10 cellular contexts compared by ENCODE assay signal in the genomic region with DNA sequence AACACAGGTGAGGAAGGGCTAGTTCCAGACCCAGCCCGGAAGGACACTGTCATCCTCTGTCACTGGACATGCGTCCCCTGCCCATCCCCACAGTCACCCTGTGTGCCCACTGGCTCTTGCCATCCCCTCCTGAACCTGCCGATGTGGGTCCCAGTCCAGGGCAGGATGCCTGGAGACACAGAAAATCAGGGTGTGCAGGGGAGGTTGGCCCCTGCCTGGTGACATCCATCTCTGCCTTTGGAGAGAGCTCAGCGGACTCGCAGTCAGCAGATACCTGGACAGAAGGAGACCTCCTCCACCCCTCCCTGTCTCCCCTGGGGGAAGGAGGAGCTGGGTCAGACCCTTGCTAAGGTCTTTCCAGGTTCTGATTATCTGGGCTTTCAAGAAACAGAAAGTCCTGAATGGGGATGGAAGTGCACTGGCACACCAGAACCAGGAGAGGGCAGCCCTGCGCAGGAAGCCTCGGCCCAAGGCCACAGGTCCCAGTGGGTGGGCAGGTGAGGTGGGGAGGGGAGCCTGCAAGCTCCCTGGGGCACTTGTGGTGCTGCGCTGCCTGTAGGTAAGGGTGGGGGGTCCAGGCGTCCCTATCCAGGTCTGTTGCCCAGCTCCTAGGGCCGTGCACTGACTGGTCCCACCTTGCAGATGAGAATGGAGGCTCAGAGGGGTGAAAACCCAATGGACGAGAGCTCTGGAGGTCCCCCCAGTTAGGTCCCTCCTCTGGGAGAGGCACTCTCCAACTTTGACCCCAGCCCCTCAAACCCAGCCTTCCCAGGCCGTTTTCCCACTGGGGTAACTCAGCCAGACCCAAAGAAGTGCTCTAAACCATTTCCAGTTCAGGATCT. TPM values are rescaled to one million over a fixed set of nuclear protein-coding genes. Genes with fewer than 3 reads are reported as not detected.
DNase-seq lines count a peak whose midpoint lies in the region; ATAC-seq and TF ChIP-seq lines count a peak whose summit lies in the region.
"Had no signal": no experiment of that assay in that cellular context is flagged by ENCODE, and none has a peak within 500 bp of the region (broad histone marks: within the 10 kb centered on the region; RNA-seq: fewer than 3 reads in every experiment).

No MANE protein-coding gene starts in this region.

- TF ChIP-seq CTCF in LNCaP clone FGC (IDR thresholded peaks at IDR 0.05; ENCODE audit: control insufficient read depth, extremely low read depth, insufficient read depth) (peak; percentile 79), fibroblast of lung (conservative IDR thresholded peaks at IDR 0.05 in 1 of 2, IDR thresholded peaks at IDR 0.05 in 1 of 2; ENCODE audit: low read depth in 1 of 2, low read length in 2 of 2) (peak; percentile 75 to 82), osteocyte (IDR thresholded peaks at IDR 0.05) (peak; percentile 79)

- H3K36me3 ChIP-seq in fibroblast of lung (ENCODE audit: control insufficient read depth, insufficient read depth, low read length) = no peaks in the 10 kb centered on the region
- H3K36me3 ChIP-seq: BLaER1 treated with 17β-estradiol and CSF1 and Interleukin-3, amounts not matched to agents 10 nM and 100 nM had no signal

- ATAC-seq in HG03139 (IDR thresholded peaks at IDR 0.05; ENCODE audit: unreplicated experiment) (no peak), HG02970 (IDR thresholded peaks at IDR 0.05; ENCODE audit: low FRiP score, unreplicated experiment) (no peak)

- H3K79me2 ChIP-seq in fibroblast of lung (ENCODE audit: control insufficient read depth, insufficient read depth, low read length) = no peaks in the 10 kb centered on the region

- H3K27me3 ChIP-seq in fibroblast of lung (ENCODE audit: control insufficient read depth, insufficient read depth, low read length) = peaks cover 5% of the 10 kb centered on the region
- H3K27me3 ChIP-seq: BLaER1 treated with 17β-estradiol and CSF1 and Interleukin-3, amounts not matched to agents 10 nM and 100 nM had no signal

- no peak overlapping the region for H3K4me3 ChIP-seq in LNCaP clone FGC (ENCODE audit: low read depth, low read length)
- no peak overlapping the region for H3K4me3 ChIP-seq in fibroblast of lung (replicated peaks in 1 of 4; ENCODE audit: control extremely low read depth in 1 of 4, insufficient read depth in 1 of 4, low read depth in 3 of 4, low read length in 4 of 4)
- H3K4me3 ChIP-seq: BLaER1 treated with 17β-estradiol and CSF1 and Interleukin-3, amounts not matched to agents 10 nM and 100 nM; skin epidermis had no signal

- H2AFZ ChIP-seq in fibroblast of lung (ENCODE audit: low read length) = no peak overlapping the region

- no peak overlapping the region for H3K4me2 ChIP-seq in fibroblast of lung (ENCODE audit: extremely low read depth, insufficient read depth, low read length)
- H3K4me2 ChIP-seq: BLaER1 treated with 17β-estradiol and CSF1 and Interleukin-3, amounts not matched to agents 10 nM and 100 nM had no signal

- no peak overlapping the region for H3K4me3 Mint-ChIP-seq in osteocyte (ENCODE audit: unreplicated experiment)

- H3K9me3 Mint-ChIP-seq in osteocyte (ENCODE audit: unreplicated experiment) = peaks cover 6% of the 10 kb centered on the region

- no peaks in the 10 kb centered on the region for H3K4me1 ChIP-seq in fibroblast of lung (ENCODE audit: control insufficient read depth, extremely low read depth, insufficient read depth, low read length)

- no peaks in the 10 kb centered on the region for H3K36me3 Mint-ChIP-seq in osteocyte (ENCODE audit: unreplicated experiment)

- H3K9me3 ChIP-seq in fibroblast of lung (ENCODE audit: control insufficient read depth, insufficient read depth, low read depth, low read length) = peaks cover 1% of the 10 kb centered on the region

- no peak overlapping the region for H3K27ac Mint-ChIP-seq in osteocyte (ENCODE audit: unreplicated experiment)

- H3K4me1 Mint-ChIP-seq in osteocyte (ENCODE audit: unreplicated experiment) = no peaks in the 10 kb centered on the region

- no peak overlapping the region for H3K9ac ChIP-seq in fibroblast of lung (ENCODE audit: insufficient read depth, low read length)
- H3K9ac ChIP-seq: BLaER1 treated with 17β-estradiol and CSF1 and Interleukin-3, amounts not matched to agents 10 nM and 100 nM had no signal

- H3K27ac ChIP-seq in fibroblast of lung (ENCODE audit: insufficient read depth, low read length) = no peak overlapping the region
- H3K27ac ChIP-seq: BLaER1 treated with 17β-estradiol and CSF1 and Interleukin-3, amounts not matched to agents 10 nM and 100 nM; skin epidermis had no signal

- peaks cover 23% of the 10 kb centered on the region for H3K27me3 Mint-ChIP-seq in osteocyte (ENCODE audit: unreplicated experiment)

- H4K20me1 ChIP-seq in fibroblast of lung (ENCODE audit: control insufficient read depth, extremely low read depth, insufficient read depth, low read length) = no peaks in the 10 kb centered on the region

- DNase-seq in NCI-H1417 (lab: John Stamatoyannopoulos, UW) (peak in 2 of 3 experiments; percentile 38 to 67), NCI-H1417 treated with DMSO at 0.1 percent for 48 hours (lab: John Stamatoyannopoulos, UW) (no peak), LNCaP clone FGC (ENCODE audit: low read depth) (no peak), fibroblast of lung (ENCODE audit: low read depth in 2 of 2) (peak; percentile 12 to 20), osteocyte (ENCODE audit: extremely low spot score, unreplicated experiment) (no peak)
- peak; percentile 44 for DNase-seq in activated CD4-positive, alpha-beta T cell treated with anti-CD3 and anti-CD28 coated beads, Interleukin-2, amount 50 U/mL, for 48 hours

RNA-seq across cellular contexts. Expression of a gene that starts 9.7 kb away (rescaled TPM):
- total RNA-seq in fibroblast of lung (not detected in 2 replicates), osteocyte (not detected in 2 replicates)
- polyA plus RNA-seq in fibroblast of lung = not detected in 2 replicates
- not detected in 2 replicates for polyA plus RNA-seq in fibroblast of lung (2012)
- not detected in 2 replicates for polyA minus RNA-seq in fibroblast of lung (ENCODE audit: low replicate concordance)

RNA-seq across cellular contexts. Expression of a gene that starts 14.1 kb away (rescaled TPM):
- total RNA-seq in fibroblast of lung = 104 and 135 TPM in 2 replicates
- 176 and 191 TPM in 2 replicates for polyA plus RNA-seq in fibroblast of lung
- polyA plus RNA-seq in fibroblast of lung (2012) = 338 and 433 TPM in 2 replicates
- polyA minus RNA-seq in fibroblast of lung (ENCODE audit: low replicate concordance) = 8.1 and 21.4 TPM in 2 replicates
- 156 TPM in 2 replicates for total RNA-seq in osteocyte

Comparison
In these comparisons a context has a peak if more than half of its experiments do, and no peak if none do; other contexts are left out.
1. DNase-seq: peak in NCI-H1417 (2 of 3), activated CD4-positive, alpha-beta T cell treated with anti-CD3 and anti-CD28 coated beads, Interleukin-2, amount 50 U/mL, for 48 hours (2 of 2) and fibroblast of lung (2 of 2); none in NCI-H1417 treated with DMSO at 0.1 percent for 48 hours (single experiment), LNCaP clone FGC (single experiment) and osteocyte (single experiment).
2. Peak in every context shown above with its lines, with median percentiles within 50 percentile points of each other: CTCF ChIP-seq.